In the genomic region with DNA sequence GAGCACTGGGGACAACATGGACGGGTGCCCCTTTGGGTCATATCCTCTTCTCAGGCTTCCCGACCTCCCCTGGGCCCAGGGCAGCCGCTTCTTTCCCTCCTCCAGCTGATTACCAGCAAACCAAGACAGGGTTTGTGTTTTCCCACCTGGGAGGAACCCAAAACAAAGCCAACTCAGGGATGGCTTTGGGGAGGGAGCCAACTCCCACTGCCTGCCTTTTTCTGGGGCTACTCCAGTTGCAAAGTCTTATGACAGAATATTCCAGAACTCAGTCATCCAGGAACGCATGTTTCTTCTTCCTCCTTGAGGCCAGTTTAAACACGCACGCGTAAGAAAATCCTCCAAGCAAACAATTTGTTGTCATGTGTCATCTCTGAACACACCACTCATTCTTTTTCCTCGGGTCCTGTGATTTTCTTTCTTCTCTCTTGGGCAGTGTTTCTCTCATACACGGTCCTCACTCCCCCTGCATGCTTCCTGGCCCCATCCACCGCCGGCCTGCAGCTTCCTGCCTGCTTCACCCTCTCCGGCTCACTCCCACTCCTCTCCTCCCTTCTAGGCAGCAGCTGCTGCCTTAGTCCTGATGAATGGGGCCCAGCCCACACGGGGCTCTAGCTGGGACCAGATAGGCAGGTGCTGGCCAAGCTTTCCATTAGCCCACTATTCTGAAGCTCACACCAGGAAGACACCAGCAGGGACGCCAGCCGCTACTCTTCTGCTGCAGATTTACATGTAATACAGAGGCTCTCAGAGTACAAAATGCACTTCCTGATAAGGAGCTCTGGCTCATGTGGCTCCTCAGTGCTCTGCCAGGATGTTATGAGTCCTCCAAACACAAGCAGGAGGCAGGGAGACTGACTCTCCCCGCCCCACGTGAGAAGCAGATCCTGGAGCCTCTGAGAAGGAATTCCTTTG, we compare ENCODE assay signal across 1 cellular context.
TF ChIP-seq lines count a peak whose summit lies in the region.

No MANE protein-coding gene starts in this region.

TF ChIP-seq in HepG2, 621 proteins besides CTCF, POLR2A, EP300 and RAD21 (continued from another document):
- TF ChIP-seq, protein P1, sequence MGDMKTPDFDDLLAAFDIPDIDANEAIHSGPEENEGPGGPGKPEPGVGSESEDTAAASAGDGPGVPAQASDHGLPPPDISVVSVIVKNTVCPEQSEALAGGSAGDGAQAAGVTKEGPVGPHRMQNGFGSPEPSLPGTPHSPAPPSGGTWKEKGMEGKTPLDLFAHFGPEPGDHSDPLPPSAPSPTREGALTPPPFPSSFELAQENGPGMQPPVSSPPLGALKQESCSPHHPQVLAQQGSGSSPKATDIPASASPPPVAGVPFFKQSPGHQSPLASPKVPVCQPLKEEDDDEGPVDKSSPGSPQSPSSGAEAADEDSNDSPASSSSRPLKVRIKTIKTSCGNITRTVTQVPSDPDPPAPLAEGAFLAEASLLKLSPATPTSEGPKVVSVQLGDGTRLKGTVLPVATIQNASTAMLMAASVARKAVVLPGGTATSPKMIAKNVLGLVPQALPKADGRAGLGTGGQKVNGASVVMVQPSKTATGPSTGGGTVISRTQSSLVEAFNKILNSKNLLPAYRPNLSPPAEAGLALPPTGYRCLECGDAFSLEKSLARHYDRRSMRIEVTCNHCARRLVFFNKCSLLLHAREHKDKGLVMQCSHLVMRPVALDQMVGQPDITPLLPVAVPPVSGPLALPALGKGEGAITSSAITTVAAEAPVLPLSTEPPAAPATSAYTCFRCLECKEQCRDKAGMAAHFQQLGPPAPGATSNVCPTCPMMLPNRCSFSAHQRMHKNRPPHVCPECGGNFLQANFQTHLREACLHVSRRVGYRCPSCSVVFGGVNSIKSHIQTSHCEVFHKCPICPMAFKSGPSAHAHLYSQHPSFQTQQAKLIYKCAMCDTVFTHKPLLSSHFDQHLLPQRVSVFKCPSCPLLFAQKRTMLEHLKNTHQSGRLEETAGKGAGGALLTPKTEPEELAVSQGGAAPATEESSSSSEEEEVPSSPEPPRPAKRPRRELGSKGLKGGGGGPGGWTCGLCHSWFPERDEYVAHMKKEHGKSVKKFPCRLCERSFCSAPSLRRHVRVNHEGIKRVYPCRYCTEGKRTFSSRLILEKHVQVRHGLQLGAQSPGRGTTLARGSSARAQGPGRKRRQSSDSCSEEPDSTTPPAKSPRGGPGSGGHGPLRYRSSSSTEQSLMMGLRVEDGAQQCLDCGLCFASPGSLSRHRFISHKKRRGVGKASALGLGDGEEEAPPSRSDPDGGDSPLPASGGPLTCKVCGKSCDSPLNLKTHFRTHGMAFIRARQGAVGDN (CRISPR knock-in tag; IDR thresholded peaks at IDR 0.05), result peak; percentile 39; the same call in 1 of the 2 replicates
TF ChIP-seq in HepG2: peak in this region for 2; not testable (repeated sequence) for 619.
